Comparison of ENCODE assay signal across 25 cellular contexts in the genomic region with DNA sequence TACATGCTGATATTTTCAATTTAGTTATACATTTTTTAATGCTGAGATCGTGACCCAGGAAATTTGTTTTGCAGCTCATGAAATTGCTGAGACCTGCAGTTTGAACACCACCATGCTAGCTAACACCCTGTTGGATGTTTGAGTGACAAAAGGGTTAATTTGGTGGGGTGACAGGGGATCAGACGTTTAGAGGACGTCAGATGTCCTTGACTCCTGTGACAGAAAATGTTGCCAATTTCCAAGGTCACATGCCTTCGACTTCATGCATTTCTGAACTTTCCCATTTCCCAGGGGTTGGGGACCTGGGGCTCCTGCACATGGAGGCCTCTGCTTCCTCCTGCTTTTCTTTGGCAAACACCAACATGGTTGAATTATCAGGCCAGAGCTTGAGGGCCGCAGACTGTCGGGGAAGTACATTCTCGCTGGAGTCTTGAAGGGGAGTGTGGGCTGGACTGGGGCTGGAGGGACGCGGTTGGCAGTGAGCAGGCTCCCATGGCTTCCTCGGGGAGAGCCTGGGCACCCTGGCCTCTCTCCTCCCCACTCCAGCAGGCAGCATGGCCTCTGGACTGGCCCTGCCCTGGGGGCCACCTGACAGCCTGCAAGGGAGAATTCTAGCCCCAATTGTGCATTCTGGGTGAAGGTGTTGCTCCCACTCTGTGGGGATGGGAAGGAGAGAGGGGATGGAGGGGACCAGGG.
A peak's percentile ranks its signal among the peaks of the same experiment; 100 is the strongest.
DNase-seq lines count a peak whose midpoint lies in the region; ATAC-seq and TF ChIP-seq lines count a peak whose summit lies in the region.
"Had no signal": no experiment of that assay in that cellular context is flagged by ENCODE, and none has a peak within 500 bp of the region (broad histone marks: within the 10 kb centered on the region; RNA-seq: fewer than 3 reads in every experiment).

No MANE protein-coding gene starts in this region.

- H4K8ac ChIP-seq in mesenchymal stem cell (ENCODE audit: low read length): no peak overlapping the region

- H4K91ac ChIP-seq in mesenchymal stem cell (ENCODE audit: low read length): no peak overlapping the region

- H2BK5ac ChIP-seq in mesenchymal stem cell (ENCODE audit: low read depth, low read length, poor library complexity, severe bottlenecking): no peak overlapping the region

- H3K4me1 ChIP-seq in mesenchymal stem cell (ENCODE audit: control insufficient read depth, insufficient read depth, low read depth, low read length): peaks cover 49% of the 10 kb centered on the region
- H3K4me1 ChIP-seq: HAP-1 had no signal

- no peak overlapping the region for H3K18ac ChIP-seq in mesenchymal stem cell (ENCODE audit: low read depth in 1 of 2, low read length in 2 of 2)

- no peak overlapping the region for H2AK5ac ChIP-seq in mesenchymal stem cell (ENCODE audit: low read length, severe bottlenecking)

- peaks cover 0 to 49% of the 10 kb centered on the region in 2 experiments for H3K36me3 ChIP-seq in mesenchymal stem cell (ENCODE audit: control insufficient read depth in 1 of 2, insufficient read depth in 2 of 2, low read depth in 1 of 2, low read length in 2 of 2)
- H3K36me3 ChIP-seq: HAP-1 had no signal

- peak overlapping the region; percentile 41 for H2BK15ac ChIP-seq in mesenchymal stem cell (ENCODE audit: low read depth, poor library complexity, severe bottlenecking)

- no peaks in the 10 kb centered on the region for H3K9me3 ChIP-seq in mesenchymal stem cell (ENCODE audit: control insufficient read depth, low read length)
- H3K9me3 ChIP-seq: BLaER1 treated with 17β-estradiol and CSF1 and Interleukin-3, amounts not matched to agents 10 nM and 100 nM; HAP-1 had no signal

- no peak overlapping the region for H2BK12ac ChIP-seq in mesenchymal stem cell (ENCODE audit: low read length in 2 of 2)

- H3K27me3 ChIP-seq in dorsolateral prefrontal cortex (no peaks in the 10 kb centered on the region), mesenchymal stem cell (ENCODE audit: control insufficient read depth in 1 of 2, insufficient read depth in 1 of 2, low read length in 2 of 2) (no peaks in the 10 kb centered on the region)
- H3K27me3 ChIP-seq: BLaER1 treated with 17β-estradiol and CSF1 and Interleukin-3, amounts not matched to agents 10 nM and 100 nM had no signal

- no peak for ATAC-seq in HG02870 (IDR thresholded peaks at IDR 0.05; ENCODE audit: unreplicated experiment)

- no peak overlapping the region for H3K14ac ChIP-seq in mesenchymal stem cell (ENCODE audit: low read length in 2 of 2)

- no peak for DNase-seq in dorsolateral prefrontal cortex
- DNase-seq in mesenchymal stem cell: no peak
- no peak for DNase-seq in NCI-H128 (lab: John Stamatoyannopoulos, UW; ENCODE audit: unreplicated experiment)
- DNase-seq in HT-29 (ENCODE audit: low spot score): no peak
- no peak for DNase-seq in activated effector memory CD4-positive, alpha-beta T cell treated with anti-CD3 and anti-CD28 coated beads, Interleukin-2, amount 50 U/mL, for 16 hours
- DNase-seq: AML-193; CD4-positive, alpha-beta T cell; COR-L47; DMS79; GF-D8; GOT3; HFFc6; NCI-H1048; NCI-H1417 treated with DMSO at 0.1 percent for 48 hours; NCI-H1694 treated with DMSO at 0.1 percent for 48 hours; NCI-H2081; NCI-H2227 treated with DMSO at 0.1 percent for 48 hours; NCI-H526 treated with DMSO at 0.1 percent for 48 hours; RPMI8226; SHP77 had no signal

- no peak overlapping the region for H2AFZ ChIP-seq in mesenchymal stem cell (ENCODE audit: low read depth, low read length)

- no peak overlapping the region for H3K4ac ChIP-seq in mesenchymal stem cell (ENCODE audit: low read depth in 1 of 2, low read length in 2 of 2)

- 96% methylated on average over 9 of the region's 10 CpGs for WGBS in mesenchymal stem cell

- H3K79me1 ChIP-seq in mesenchymal stem cell (replicated peaks; ENCODE audit: low read length, poor library complexity, severe bottlenecking): peaks cover 60% of the 10 kb centered on the region

- TF ChIP-seq CTCF in dorsolateral prefrontal cortex (IDR thresholded peaks at IDR 0.05 in 54 of 56, conservative IDR thresholded peaks at IDR 0.05 in 2 of 56; ENCODE audit: low read depth in 1 of 56, partially characterized antibody in 56 of 56): no peak

- no peak overlapping the region for H3K23ac ChIP-seq in mesenchymal stem cell (ENCODE audit: low read length in 2 of 2)

- H3K9ac ChIP-seq in mesenchymal stem cell (ENCODE audit: low read length): no peak overlapping the region
- H3K9ac ChIP-seq: BLaER1 treated with 17β-estradiol and CSF1 and Interleukin-3, amounts not matched to agents 10 nM and 100 nM had no signal

- H2BK120ac ChIP-seq in mesenchymal stem cell (ENCODE audit: low read depth, low read length): no peak overlapping the region

- H3K4me3 ChIP-seq in dorsolateral prefrontal cortex: no peak overlapping the region
- no peak overlapping the region for H3K4me3 ChIP-seq in mesenchymal stem cell (ENCODE audit: insufficient read depth in 1 of 2, low read depth in 1 of 2, low read length in 2 of 2)
- H3K4me3 ChIP-seq: BLaER1 treated with 17β-estradiol and CSF1 and Interleukin-3, amounts not matched to agents 10 nM and 100 nM; HAP-1 had no signal

- intact Hi-C loops in dorsolateral prefrontal cortex (cut with DNase I): no loop called here

- peak overlapping the region; percentile 86 for H3K27ac ChIP-seq in angular gyrus (ENCODE audit: low read depth, low read length)
- peak overlapping the region in 53 of 59 donors; percentile 36 to 94 (median 84) for H3K27ac ChIP-seq in dorsolateral prefrontal cortex
- H3K27ac ChIP-seq in mesenchymal stem cell (ENCODE audit: low read length, poor library complexity, severe bottlenecking): no peak overlapping the region
- H3K27ac ChIP-seq in temporal lobe (ENCODE audit: low read depth, low read length): peak overlapping the region; percentile 90
- H3K27ac ChIP-seq: BLaER1 treated with 17β-estradiol and CSF1 and Interleukin-3, amounts not matched to agents 10 nM and 100 nM had no signal

- no peak overlapping the region for H3K4me2 ChIP-seq in mesenchymal stem cell (ENCODE audit: low read length, poor library complexity, severe bottlenecking)
- H3K4me2 ChIP-seq: BLaER1 treated with 17β-estradiol and CSF1 and Interleukin-3, amounts not matched to agents 10 nM and 100 nM had no signal
